ENCODE assay signal across 10 cellular contexts in the genomic region with DNA sequence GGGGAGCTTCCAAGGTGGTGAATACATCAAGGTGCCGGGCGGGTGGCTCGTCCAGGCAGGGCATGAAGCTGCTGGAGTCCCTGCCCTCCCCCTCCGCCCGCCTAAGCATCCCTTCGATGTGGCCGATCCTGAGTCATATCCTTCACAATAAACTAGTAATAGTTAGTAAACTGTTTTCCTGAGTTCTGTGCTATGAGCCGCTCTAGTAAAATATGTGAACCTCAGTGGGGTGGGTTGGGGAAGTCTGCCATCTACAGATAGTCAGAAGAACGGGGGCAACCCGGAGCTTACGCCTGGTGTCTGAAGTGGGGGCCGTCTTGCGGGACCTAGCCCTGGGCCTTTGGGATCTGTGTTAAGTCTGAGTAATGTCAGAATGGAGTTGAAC. TPM values are rescaled to one million over a fixed set of nuclear protein-coding genes. Genes with fewer than 3 reads are reported as not detected.
A peak's percentile ranks its signal among the peaks of the same experiment; 100 is the strongest.
DNase-seq lines count a peak whose midpoint lies in the region; ATAC-seq and TF ChIP-seq lines count a peak whose summit lies in the region.
"Had no signal": no experiment of that assay in that cellular context is flagged by ENCODE, and none has a peak within 500 bp of the region (broad histone marks: within the 10 kb centered on the region; RNA-seq: fewer than 3 reads in every experiment).

No MANE protein-coding gene starts in this region.

- no peak for TF ChIP-seq CTCF in RWPE1 (conservative IDR thresholded peaks at IDR 0.05; ENCODE audit: low read depth)
- peak; percentile 32 for TF ChIP-seq CTCF in fibroblast of the aortic adventitia (IDR thresholded peaks at IDR 0.05; ENCODE audit: insufficient read depth, low read length)
- no peak for TF ChIP-seq CTCF in endothelial cell (IDR thresholded peaks at IDR 0.05; ENCODE audit: unreplicated experiment)

- DNase-seq in ELR (ENCODE audit: low read depth) (peak; percentile 97), RWPE1 (ENCODE audit: low spot score) (peak; percentile 64), fibroblast of the aortic adventitia (ENCODE audit: low read depth) (peak; percentile 89), sciatic nerve (ENCODE audit: low spot score) (no peak), endothelial cell (ENCODE audit: low spot score) (no peak), activated T-cell treated with anti-CD3 and anti-CD28 coated beads for 4 hours (no peak)
- DNase-seq in stimulated activated CD4-positive, alpha-beta T cell treated with anti-CD3 and anti-CD28 coated beads, Interleukin-2, amount 100 ng/mL, for 48 hours = no peak
- DNase-seq in natural killer cell treated with Interleukin-12 subunit alpha and Interleukin-12 subunit beta and Interleukin-15 and Interleukin-18, amount 100 ng/mL, for 72 hours (ENCODE audit: low spot score) = no peak
- DNase-seq: colonic mucosa had no signal

- H3K4me1 Mint-ChIP-seq in endothelial cell (ENCODE audit: unreplicated experiment) = peaks cover 6% of the 10 kb centered on the region
- H3K4me1 Mint-ChIP-seq in natural killer cell treated with Interleukin-12 subunit alpha and Interleukin-12 subunit beta and Interleukin-15 and Interleukin-18, amount 100 ng/mL, for 72 hours (ENCODE audit: low read depth in 2 of 2) = peaks cover 10 to 27% of the 10 kb centered on the region in 2 donors

- peak overlapping the region; percentile 14 for H3K4me3 ChIP-seq in fibroblast of the aortic adventitia (ENCODE audit: low read depth, low read length)
- H3K4me3 ChIP-seq: colonic mucosa, lung had no signal

- peak overlapping the region; percentile 96 for H3K27ac ChIP-seq in RWPE1
- H3K27ac ChIP-seq: colonic mucosa had no signal

- POLR2A ChIA-PET in RWPE1 (lab: Yijun Ruan, JAX; ENCODE audit: low non-redundant PET) = no interaction called here

- CTCF ChIA-PET in RWPE1 (lab: Yijun Ruan, JAX) = interaction anchor here (0.5 to 1.7 kb wide), 3 partner anchors 170 to 476 kb away, joined by 4 to 7 read pairs (median 4); no protein-coding TSS in a partner anchor

- peaks cover 4% of the 10 kb centered on the region for H3K36me3 Mint-ChIP-seq in endothelial cell (ENCODE audit: low read depth, unreplicated experiment)
- no peaks in the 10 kb centered on the region for H3K36me3 Mint-ChIP-seq in natural killer cell treated with Interleukin-12 subunit alpha and Interleukin-12 subunit beta and Interleukin-15 and Interleukin-18, amount 100 ng/mL, for 72 hours

- peak; percentile 16 for ATAC-seq in sciatic nerve
- ATAC-seq in natural killer cell treated with Interleukin-12 subunit alpha and Interleukin-12 subunit beta and Interleukin-15 and Interleukin-18, amount 100 ng/mL, for 72 hours = no peak

- no peaks in the 10 kb centered on the region for H3K9me3 Mint-ChIP-seq in endothelial cell (ENCODE audit: unreplicated experiment)
- H3K9me3 Mint-ChIP-seq in natural killer cell treated with Interleukin-12 subunit alpha and Interleukin-12 subunit beta and Interleukin-15 and Interleukin-18, amount 100 ng/mL, for 72 hours = no peaks in the 10 kb centered on the region

- peaks cover 2% of the 10 kb centered on the region for H3K27me3 Mint-ChIP-seq in endothelial cell (ENCODE audit: unreplicated experiment)
- peaks cover 23 to 30% of the 10 kb centered on the region in 2 donors for H3K27me3 Mint-ChIP-seq in natural killer cell treated with Interleukin-12 subunit alpha and Interleukin-12 subunit beta and Interleukin-15 and Interleukin-18, amount 100 ng/mL, for 72 hours

- H3K4me3 Mint-ChIP-seq in endothelial cell (ENCODE audit: unreplicated experiment) = no peak overlapping the region
- no peak overlapping the region for H3K4me3 Mint-ChIP-seq in natural killer cell treated with Interleukin-12 subunit alpha and Interleukin-12 subunit beta and Interleukin-15 and Interleukin-18, amount 100 ng/mL, for 72 hours

- intact Hi-C loops in sciatic nerve (cut with DNase I) = no loop called here

- no peak overlapping the region for H3K27ac Mint-ChIP-seq in endothelial cell (ENCODE audit: unreplicated experiment)
- no peak overlapping the region for H3K27ac Mint-ChIP-seq in natural killer cell treated with Interleukin-12 subunit alpha and Interleukin-12 subunit beta and Interleukin-15 and Interleukin-18, amount 100 ng/mL, for 72 hours

RNA-seq across cellular contexts. Expression of a gene that starts 21.6 kb away (rescaled TPM):
- total RNA-seq in fibroblast of the aortic adventitia (ENCODE audit: low replicate concordance) (14.7 and 20.2 TPM in 2 replicates), sciatic nerve (60.9 TPM), endothelial cell (ENCODE audit: unreplicated experiment) (34.3 TPM)
- total RNA-seq in natural killer cell treated with Interleukin-12 subunit alpha and Interleukin-12 subunit beta and Interleukin-15 and Interleukin-18, amount 100 ng/mL, for 72 hours = 1 to 10 TPM; 1.4 to 2.2 TPM

RNA-seq across cellular contexts. Expression of a gene that starts 53.0 kb away (rescaled TPM):
- total RNA-seq in fibroblast of the aortic adventitia (ENCODE audit: low replicate concordance) (1.8 and 4.7 TPM in 2 replicates), sciatic nerve (10.0 TPM), endothelial cell (ENCODE audit: unreplicated experiment) (7.5 TPM)
- total RNA-seq in natural killer cell treated with Interleukin-12 subunit alpha and Interleukin-12 subunit beta and Interleukin-15 and Interleukin-18, amount 100 ng/mL, for 72 hours = 10 to 100 TPM; 12.9 to 22.1 TPM

Comparison
In these comparisons a context has a peak if more than half of its experiments do, and no peak if none do; other contexts are left out.
1. DNase-seq: peak in ELR (single experiment), RWPE1 (single experiment) and fibroblast of the aortic adventitia (single experiment); none in sciatic nerve (single experiment), endothelial cell (single experiment), stimulated activated CD4-positive, alpha-beta T cell treated with anti-CD3 and anti-CD28 coated beads, Interleukin-2, amount 100 ng/mL, for 48 hours (0 of 2), activated T-cell treated with anti-CD3 and anti-CD28 coated beads for 4 hours (single experiment) and natural killer cell treated with Interleukin-12 subunit alpha and Interleukin-12 subunit beta and Interleukin-15 and Interleukin-18, amount 100 ng/mL, for 72 hours (single experiment).